In genomic region chr11:61132646-61133045, GRCh38 we compare ENCODE assay signal across 2 cellular contexts.
A peak's percentile ranks its signal among the peaks of the same experiment; 100 is the strongest.
TF ChIP-seq lines count a peak whose summit lies in the region.

No MANE protein-coding gene starts in this region.

TF ChIP-seq in IMR-90, 13 proteins besides CTCF, POLR2A, EP300 and RAD21:
- no peak for TF ChIP-seq SMC3 (IDR thresholded peaks at IDR 0.05; ENCODE audit: low read depth, low read length)
- no peak for TF ChIP-seq MAFK (IDR thresholded peaks at IDR 0.05; ENCODE audit: low read depth, low read length)
- TF ChIP-seq FOS (IDR thresholded peaks at IDR 0.05; ENCODE audit: low read depth, low read length): no peak
- no peak for TF ChIP-seq RFX5 (IDR thresholded peaks at IDR 0.05; ENCODE audit: low read depth, low read length)
- TF ChIP-seq MXI1 (IDR thresholded peaks at IDR 0.05; ENCODE audit: borderline replicate concordance, low read depth, low read length): no peak
- TF ChIP-seq NFE2L2 (IDR thresholded peaks at IDR 0.05; ENCODE audit: low read depth, low read length): no peak
- TF ChIP-seq MAZ (IDR thresholded peaks at IDR 0.05; ENCODE audit: borderline replicate concordance, low read depth, low read length): no peak
- TF ChIP-seq USF2 (IDR thresholded peaks at IDR 0.05; ENCODE audit: low read depth, low read length): no peak
- no peak for TF ChIP-seq CHD1 (IDR thresholded peaks at IDR 0.05; ENCODE audit: low read depth, low read length)
- no peak for TF ChIP-seq RCOR1 (IDR thresholded peaks at IDR 0.05; ENCODE audit: insufficient replicate concordance, low read length)
- no peak for TF ChIP-seq BHLHE40 (IDR thresholded peaks at IDR 0.05; ENCODE audit: low read depth, low read length)
- TF ChIP-seq ELK1 (IDR thresholded peaks at IDR 0.05; ENCODE audit: borderline replicate concordance, low read depth, low read length): no peak

TF ChIP-seq in K562, 482 proteins besides CTCF, POLR2A, EP300 and RAD21:
- TF ChIP-seq FOS (IDR thresholded peaks at IDR 0.05; ENCODE audit: extremely low read depth, insufficient read length): no peak
- no peak for TF ChIP-seq TEAD4 (IDR thresholded peaks at IDR 0.05; ENCODE audit: low read length)
- no peak for TF ChIP-seq TEAD4 (CRISPR knock-in tag; IDR thresholded peaks at IDR 0.05; ENCODE audit: borderline replicate concordance)
- no peak for TF ChIP-seq ETS2 (tag; IDR thresholded peaks at IDR 0.05; ENCODE audit: borderline replicate concordance, poor library complexity, severe bottlenecking)
- peak; percentile 55 for TF ChIP-seq NFIX (CRISPR knock-in tag; IDR thresholded peaks at IDR 0.05; ENCODE audit: low read depth)
- no peak for TF ChIP-seq EZH2 (IDR thresholded peaks at IDR 0.05; ENCODE audit: borderline replicate concordance, low read depth, low read length)
- TF ChIP-seq ZNF668 (CRISPR knock-in tag; IDR thresholded peaks at IDR 0.05): no peak
- peak; percentile 93 for TF ChIP-seq NFIC (IDR thresholded peaks at IDR 0.05)
- no peak for TF ChIP-seq SOX6 (IDR thresholded peaks at IDR 0.05)
